In genomic region chr10:119208553-119208940, GRCh38 we compare ENCODE assay signal across 1 cellular context.
TF ChIP-seq lines count a peak whose summit lies in the region.

No MANE protein-coding gene starts in this region.

TF ChIP-seq in HepG2, 621 proteins besides CTCF, POLR2A, EP300 and RAD21:
- TF ChIP-seq WIZ (CRISPR knock-in tag; IDR thresholded peaks at IDR 0.05) (no peak), NONO (IDR thresholded peaks at IDR 0.05) (no peak), NONO (CRISPR knock-in tag; conservative IDR thresholded peaks at IDR 0.05) (no peak), ZXDC (CRISPR knock-in tag; IDR thresholded peaks at IDR 0.05) (no peak), NCOR1 (IDR thresholded peaks at IDR 0.05; ENCODE audit: borderline replicate concordance, low read length) (no peak), ZNF10 (CRISPR knock-in tag; IDR thresholded peaks at IDR 0.05; ENCODE audit: borderline replicate concordance, low read depth) (no peak), ZNF251 (CRISPR knock-in tag; IDR thresholded peaks at IDR 0.05) (no peak), ZNF691 (CRISPR knock-in tag; IDR thresholded peaks at IDR 0.05; ENCODE audit: borderline replicate concordance, low read depth) (no peak), ZNF878 (CRISPR knock-in tag; IDR thresholded peaks at IDR 0.05) (no peak), ZNF577 (CRISPR knock-in tag; IDR thresholded peaks at IDR 0.05; ENCODE audit: borderline replicate concordance, low read depth) (no peak), TAF15 (IDR thresholded peaks at IDR 0.05; ENCODE audit: low read depth, low read length, poor library complexity, severe bottlenecking) (no peak), AGO2 (optimal IDR thresholded peaks at IDR 0.05; ENCODE audit: low read depth, low read length) (no peak), FOXA1 (IDR thresholded peaks at IDR 0.05) (no peak), FOXA1 (CRISPR knock-in tag; IDR thresholded peaks at IDR 0.05) (no peak), ZNF142 (CRISPR knock-in tag; IDR thresholded peaks at IDR 0.05) (no peak), CCDC6 (CRISPR knock-in tag; IDR thresholded peaks at IDR 0.05) (no peak), ZSCAN25 (CRISPR knock-in tag; IDR thresholded peaks at IDR 0.05) (no peak)
